ENCODE assay signal across 13 cellular contexts in the genomic region with DNA sequence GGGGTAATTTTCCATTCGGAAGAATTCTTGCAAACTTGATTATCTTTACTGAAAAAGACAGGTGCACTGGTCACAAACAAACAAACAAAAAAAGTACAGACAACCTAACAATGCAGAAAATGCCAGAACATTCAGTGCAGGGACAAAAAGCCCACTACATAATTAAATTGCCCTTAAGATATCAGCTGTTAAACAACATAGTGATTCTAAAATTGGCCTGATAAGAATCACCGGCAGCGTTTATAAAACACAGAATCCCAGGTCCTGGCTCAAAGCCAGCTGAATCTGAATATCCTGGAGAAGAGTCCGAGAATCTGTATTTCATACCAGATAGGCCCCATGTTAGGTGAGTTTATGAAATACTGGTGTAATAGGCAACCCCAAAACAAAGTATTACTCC. TPM values are rescaled to one million over a fixed set of nuclear protein-coding genes. Genes with fewer than 3 reads are reported as not detected.
DNase-seq lines count a peak whose midpoint lies in the region; ATAC-seq and TF ChIP-seq lines count a peak whose summit lies in the region.
"Had no signal": no experiment of that assay in that cellular context is flagged by ENCODE, and none has a peak within 500 bp of the region (broad histone marks: within the 10 kb centered on the region; RNA-seq: fewer than 3 reads in every experiment).

No MANE protein-coding gene starts in this region.

- H3K36me3 ChIP-seq in GM23338 (ENCODE audit: insufficient read depth), result no peaks in the 10 kb centered on the region
- peaks cover 5% of the 10 kb centered on the region; the same call in 1 of the 2 replicates for H3K36me3 ChIP-seq in iPS-20b (ENCODE audit: insufficient read depth, low read depth, low read length)
- peaks cover 44% of the 10 kb centered on the region for H3K36me3 ChIP-seq in skeletal muscle satellite cell (ENCODE audit: insufficient read depth, low read length)
- H3K36me3 ChIP-seq: left lung had no signal

- peaks cover 66% of the 10 kb centered on the region for H3K4me1 Mint-ChIP-seq in GM23338
- H3K4me1 Mint-ChIP-seq in activated naive CD8-positive, alpha-beta T cell treated with anti-CD3 and anti-CD28 coated beads, Interleukin-2, amount 50 U/mL, for 24 hours, result peaks cover 4% of the 10 kb centered on the region
- H3K4me1 Mint-ChIP-seq: activated CD4-positive, alpha-beta T cell treated with anti-CD3 and anti-CD28 coated beads for 36 hours had no signal

- peaks cover 3% of the 10 kb centered on the region for H3K27me3 Mint-ChIP-seq in GM23338 (ENCODE audit: insufficient read depth, low read depth, poor library complexity)
- peaks cover 26% of the 10 kb centered on the region for H3K27me3 Mint-ChIP-seq in activated naive CD8-positive, alpha-beta T cell treated with anti-CD3 and anti-CD28 coated beads, Interleukin-2, amount 50 U/mL, for 24 hours

- no peaks in the 10 kb centered on the region for H3K9me2 ChIP-seq in GM23338 (ENCODE audit: insufficient read depth)

- no peaks in the 10 kb centered on the region; the same call in 2 of the 3 replicates for H3K9me3 Mint-ChIP-seq in GM23338
- no peaks in the 10 kb centered on the region for H3K9me3 Mint-ChIP-seq in activated naive CD8-positive, alpha-beta T cell treated with anti-CD3 and anti-CD28 coated beads, Interleukin-2, amount 50 U/mL, for 24 hours

- DNase-seq in GM23338 (ENCODE audit: low spot score) (no peak), OCI-M1 (lab: John Stamatoyannopoulos, UW) (no peak)
- no peak for DNase-seq in activated CD4-positive, CD25-positive, alpha-beta regulatory T cell (lab: John Stamatoyannopoulos, UW)
- no peak for DNase-seq in activated naive CD8-positive, alpha-beta T cell treated with anti-CD3 and anti-CD28 coated beads, Interleukin-2, amount 50 U/mL, for 24 hours
- DNase-seq: activated CD4-positive, alpha-beta T cell treated with anti-CD3 and anti-CD28 coated beads for 36 hours; activated gamma-delta T cell treated with Interleukin-2 at 50 U/mL for 16 hours; COR-L47; left lung; NCI-H524 treated with DMSO at 0.1 percent for 48 hours had no signal

- peaks cover 23% of the 10 kb centered on the region; the same call in 1 of the 2 replicates for H4K20me1 ChIP-seq in GM23338 (replicated peaks; ENCODE audit: insufficient read depth)

- no peak for TF ChIP-seq CTCF in GM23338 (conservative IDR thresholded peaks at IDR 0.05; ENCODE audit: low read depth in 2 of 2)

- H3K4me1 ChIP-seq in GM23338 (ENCODE audit: insufficient read depth) (peaks cover 75% of the 10 kb centered on the region), iPS-20b (ENCODE audit: insufficient read depth, low read length) (peaks cover 59% of the 10 kb centered on the region), skeletal muscle satellite cell (ENCODE audit: control insufficient read depth, insufficient read depth, low read length) (peaks cover 41% of the 10 kb centered on the region)

- no peak overlapping the region for H2AFZ ChIP-seq in GM23338

- H3K4me2 ChIP-seq in GM23338 (peak overlapping the region; percentile 59), skeletal muscle satellite cell (ENCODE audit: low read length) (peak overlapping the region; percentile 84)

- no peaks in the 10 kb centered on the region for H3K9me3 ChIP-seq in iPS-20b (ENCODE audit: insufficient read depth, low read depth, low read length)
- no peaks in the 10 kb centered on the region for H3K9me3 ChIP-seq in skeletal muscle satellite cell (replicated peaks; ENCODE audit: low read length)
- H3K9me3 ChIP-seq: left lung had no signal

- H3K9ac ChIP-seq in iPS-20b (ENCODE audit: low read depth, low read length) (0 out of 2 replicates have a peak overlapping the region, but pooled peaks have one; percentile 2), skeletal muscle satellite cell (ENCODE audit: low read depth, low read length) (peak overlapping the region; percentile 3)

- peaks cover 100% of the 10 kb centered on the region for H3K79me2 ChIP-seq in GM23338 (replicated peaks; ENCODE audit: insufficient read depth)

- H3K4me3 ChIP-seq in GM23338 (peak overlapping the region; percentile 27; the same call in 1 of the 2 replicates), iPS-20b (ENCODE audit: low read length) (0 out of 2 replicates have a peak overlapping the region, but pooled peaks have one; percentile 13), skeletal muscle satellite cell (ENCODE audit: low read length) (peak overlapping the region; percentile 91)

- peak overlapping the region; percentile 13; the same call in 1 of the 2 replicates for H3K27ac Mint-ChIP-seq in GM23338
- no peak overlapping the region for H3K27ac Mint-ChIP-seq in activated naive CD8-positive, alpha-beta T cell treated with anti-CD3 and anti-CD28 coated beads, Interleukin-2, amount 50 U/mL, for 24 hours
- H3K27ac Mint-ChIP-seq: activated CD4-positive, alpha-beta T cell treated with anti-CD3 and anti-CD28 coated beads for 36 hours had no signal

- H3K27ac ChIP-seq in GM23338 (ENCODE audit: low read depth) (no peak overlapping the region), iPS-20b (ENCODE audit: low read length) (no peak overlapping the region)

- H3K36me3 Mint-ChIP-seq in GM23338 (ENCODE audit: low read depth), result peaks cover 7% of the 10 kb centered on the region
- no peaks in the 10 kb centered on the region for H3K36me3 Mint-ChIP-seq in activated naive CD8-positive, alpha-beta T cell treated with anti-CD3 and anti-CD28 coated beads, Interleukin-2, amount 50 U/mL, for 24 hours (ENCODE audit: low read depth)

- H3K27me3 ChIP-seq in GM23338 (ENCODE audit: insufficient read depth) (no peaks in the 10 kb centered on the region), iPS-20b (ENCODE audit: insufficient read depth, low read length) (no peaks in the 10 kb centered on the region), skeletal muscle satellite cell (ENCODE audit: control insufficient read depth, insufficient read depth, low read length) (no peaks in the 10 kb centered on the region)
- H3K27me3 ChIP-seq: left lung had no signal

- peak overlapping the region; percentile 29; the same call in 1 of the 3 replicates for H3K4me3 Mint-ChIP-seq in GM23338
- no peak overlapping the region for H3K4me3 Mint-ChIP-seq in activated naive CD8-positive, alpha-beta T cell treated with anti-CD3 and anti-CD28 coated beads, Interleukin-2, amount 50 U/mL, for 24 hours
- H3K4me3 Mint-ChIP-seq: activated CD4-positive, alpha-beta T cell treated with anti-CD3 and anti-CD28 coated beads for 36 hours had no signal

- H3F3A ChIP-seq in GM23338 (replicated peaks; ENCODE audit: low read depth), result no peaks in the 10 kb centered on the region

- ATAC-seq in GM23338 (no peak), SK-N-SH treated with all-trans-retinoic acid at 6 μM for 48 hours (no peak), GM19463 (IDR thresholded peaks at IDR 0.05; ENCODE audit: unreplicated experiment) (no peak)
- ATAC-seq in activated naive CD8-positive, alpha-beta T cell treated with anti-CD3 and anti-CD28 coated beads, Interleukin-2, amount 50 U/mL, for 24 hours, result no peak
- ATAC-seq: activated CD4-positive, alpha-beta T cell treated with anti-CD3 and anti-CD28 coated beads for 36 hours; left lung had no signal

TF ChIP-seq in GM23338, 12 proteins besides CTCF, POLR2A, EP300 and RAD21 (continues in another document):
- TF ChIP-seq ZNF114 (CRISPR knock-in tag; IDR thresholded peaks at IDR 0.05) (no peak), NANOG (IDR thresholded peaks at IDR 0.05; ENCODE audit: borderline replicate concordance) (no peak), ZNF331 (CRISPR knock-in tag; IDR thresholded peaks at IDR 0.05; ENCODE audit: low read depth) (no peak), EZH2 (IDR thresholded peaks at IDR 0.05; ENCODE audit: low read depth, unreplicated experiment) (no peak), EZH2phosphoT487 (IDR thresholded peaks at IDR 0.05; ENCODE audit: unreplicated experiment) (no peak)

TF ChIP-seq in SK-N-SH treated with all-trans-retinoic acid at 6 μM for 48 hours, 23 proteins besides CTCF, POLR2A, EP300 and RAD21:
- TF ChIP-seq OSR1 (CRISPR knock-in tag; IDR thresholded peaks at IDR 0.05) (no peak), GLIS3 (CRISPR knock-in tag; IDR thresholded peaks at IDR 0.05) (no peak), SNAI2 (CRISPR knock-in tag; IDR thresholded peaks at IDR 0.05) (peak; percentile 56; the same call in 1 of the 2 replicates), TCF4 (CRISPR knock-in tag; IDR thresholded peaks at IDR 0.05; ENCODE audit: borderline replicate concordance) (peak; percentile 86), ISL1 (CRISPR knock-in tag; IDR thresholded peaks at IDR 0.05) (peak; percentile 76)
- TF ChIP-seq, protein P1, sequence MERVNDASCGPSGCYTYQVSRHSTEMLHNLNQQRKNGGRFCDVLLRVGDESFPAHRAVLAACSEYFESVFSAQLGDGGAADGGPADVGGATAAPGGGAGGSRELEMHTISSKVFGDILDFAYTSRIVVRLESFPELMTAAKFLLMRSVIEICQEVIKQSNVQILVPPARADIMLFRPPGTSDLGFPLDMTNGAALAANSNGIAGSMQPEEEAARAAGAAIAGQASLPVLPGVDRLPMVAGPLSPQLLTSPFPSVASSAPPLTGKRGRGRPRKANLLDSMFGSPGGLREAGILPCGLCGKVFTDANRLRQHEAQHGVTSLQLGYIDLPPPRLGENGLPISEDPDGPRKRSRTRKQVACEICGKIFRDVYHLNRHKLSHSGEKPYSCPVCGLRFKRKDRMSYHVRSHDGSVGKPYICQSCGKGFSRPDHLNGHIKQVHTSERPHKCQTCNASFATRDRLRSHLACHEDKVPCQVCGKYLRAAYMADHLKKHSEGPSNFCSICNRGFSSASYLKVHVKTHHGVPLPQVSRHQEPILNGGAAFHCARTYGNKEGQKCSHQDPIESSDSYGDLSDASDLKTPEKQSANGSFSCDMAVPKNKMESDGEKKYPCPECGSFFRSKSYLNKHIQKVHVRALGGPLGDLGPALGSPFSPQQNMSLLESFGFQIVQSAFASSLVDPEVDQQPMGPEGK (CRISPR knock-in tag; IDR thresholded peaks at IDR 0.05; ENCODE audit: borderline replicate concordance), result no peak
TF ChIP-seq in SK-N-SH treated with all-trans-retinoic acid at 6 μM for 48 hours: peak in this region for 3.

RNA-seq across cellular contexts. Expression of gene PLPP3, which starts 6.1 kb away (rescaled TPM):
- total RNA-seq in GM23338 (2014; rRNA removed; shearing (Covaris generic)), result 49.0 and 61.9 TPM in 2 replicates
- polyA plus RNA-seq in GM23338 (2016; fragmentation: Nextera tagmentation; extraction: Ambion mirVana), result 41.9 and 42.2 TPM in 2 replicates
- 66.9 and 198 TPM in 2 replicates for total RNA-seq in skeletal muscle satellite cell (2012; rRNA removed)
- total RNA-seq: activated CD4-positive, alpha-beta T cell treated with anti-CD3 and anti-CD28 coated beads for 36 hours had no signal

Comparison
In these comparisons a context has a peak if more than half of its experiments do, and no peak if none do; other contexts are left out.
1. H3K4me3 ChIP-seq: peak in every context shown above with its lines; median percentile 91 in skeletal muscle satellite cell; 27 in GM23338; 13 in iPS-20b.